ENCODE assay signal across 11 cellular contexts in genomic region chr9:71446081-71446480, GRCh38.
DNase-seq lines count a peak whose midpoint lies in the region; ATAC-seq and TF ChIP-seq lines count a peak whose summit lies in the region.
"Had no signal": no experiment of that assay in that cellular context is flagged by ENCODE, and none has a peak within 500 bp of the region (broad histone marks: within the 10 kb centered on the region; RNA-seq: fewer than 3 reads in every experiment).

No MANE protein-coding gene starts in this region.

- CTCF ChIA-PET in SK-N-SH (lab: Yijun Ruan, JAX): no interaction called here

- TF ChIP-seq POLR2A in stomach (IDR thresholded peaks at IDR 0.05): no peak

- H2AFZ ChIP-seq in SK-N-SH (ENCODE audit: low read depth): no peak overlapping the region

- 4% methylated on average over 16 of the region's 16 CpGs for WGBS in SK-N-SH (ENCODE audit: low lambda C conversion rate)
- WGBS in stomach, 5 donors: 39 to 50% (median 43%) methylated on average over 16 of the region's 16 CpGs

- no peak for ATAC-seq in GM19397 (IDR thresholded peaks at IDR 0.05; ENCODE audit: unreplicated experiment)

- no peaks in the 10 kb centered on the region for H3K4me1 ChIP-seq in SK-N-SH (ENCODE audit: control insufficient read depth in 1 of 2, insufficient read depth in 2 of 2, low read depth in 1 of 2, low read length in 1 of 2)
- H3K4me1 ChIP-seq in iPS-18a (ENCODE audit: control insufficient read depth, low read depth, low read length): peaks cover 28% of the 10 kb centered on the region
- H3K4me1 ChIP-seq in stomach: peaks cover 0 to 11% (median 10%) of the 10 kb centered on the region in 4 donors

- DNase-seq in activated T-cell treated with anti-CD3 and anti-CD28 coated beads, Interleukin-2, amount 50 U/mL, for 24 hours: no peak
- DNase-seq in activated T-cell treated with anti-CD3 and anti-CD28 coated beads for 4 hours: no peak
- no peak for DNase-seq in SK-N-SH
- DNase-seq in stomach: no peak
- no peak for DNase-seq in NCI-H1694 (lab: John Stamatoyannopoulos, UW)
- no peak for DNase-seq in T-helper 2 cell treated with Interferon-gamma antibody and Interleukin-4, amounts not matched to agents 5 μg/mL and 100 μg/mL, for 36 hours (ENCODE audit: low spot score)
- DNase-seq: SHP77 treated with DMSO at 0.1 percent for 48 hours had no signal

- H3K27ac Mint-ChIP-seq in activated T-cell treated with anti-CD3 and anti-CD28 coated beads, Interleukin-2, amount 50 U/mL, for 24 hours: no peak overlapping the region
- no peak overlapping the region for H3K27ac Mint-ChIP-seq in T-helper 2 cell treated with Interferon-gamma antibody and Interleukin-4, amounts not matched to agents 5 μg/mL and 100 μg/mL, for 36 hours

- H3K9me3 ChIP-seq in SK-N-SH (no peaks in the 10 kb centered on the region), iPS-18a (ENCODE audit: control insufficient read depth, low read depth, low read length) (no peaks in the 10 kb centered on the region), stomach (peaks cover 0 to 7% (median 2%) of the 10 kb centered on the region in 4 donors)
- H3K9me3 ChIP-seq: ovary had no signal

- H3K79me2 ChIP-seq in SK-N-SH (ENCODE audit: insufficient read depth): no peaks in the 10 kb centered on the region

- H3K9ac ChIP-seq in SK-N-SH: no peak overlapping the region
- H3K9ac ChIP-seq in iPS-18a (ENCODE audit: low read length): peak overlapping the region; percentile 18

- intact Hi-C loops in stomach (cut with DNase I; ENCODE audit: low total_unique reads): no loop called here

- no peaks in the 10 kb centered on the region for H4K20me1 ChIP-seq in SK-N-SH (ENCODE audit: insufficient read depth)

- no peaks in the 10 kb centered on the region for H3K36me3 Mint-ChIP-seq in activated T-cell treated with anti-CD3 and anti-CD28 coated beads, Interleukin-2, amount 50 U/mL, for 24 hours (ENCODE audit: low read depth)
- no peaks in the 10 kb centered on the region for H3K36me3 Mint-ChIP-seq in T-helper 2 cell treated with Interferon-gamma antibody and Interleukin-4, amounts not matched to agents 5 μg/mL and 100 μg/mL, for 36 hours (ENCODE audit: low read depth)

- H3K27me3 ChIP-seq in SK-N-SH (ENCODE audit: insufficient read depth): peaks cover 19% of the 10 kb centered on the region
- H3K27me3 ChIP-seq in iPS-18a (ENCODE audit: control insufficient read depth, insufficient read depth, low read length): peaks cover 15% of the 10 kb centered on the region
- H3K27me3 ChIP-seq in stomach: peaks cover 0 to 73% (median 29%) of the 10 kb centered on the region in 3 donors

- H3K9me2 ChIP-seq in SK-N-SH: no peaks in the 10 kb centered on the region

- H3F3A ChIP-seq in SK-N-SH (replicated peaks; ENCODE audit: insufficient read depth): no peaks in the 10 kb centered on the region

- H3K27me3 Mint-ChIP-seq in activated T-cell treated with anti-CD3 and anti-CD28 coated beads, Interleukin-2, amount 50 U/mL, for 24 hours: peaks cover 68% of the 10 kb centered on the region
- peaks cover 24% of the 10 kb centered on the region for H3K27me3 Mint-ChIP-seq in T-helper 2 cell treated with Interferon-gamma antibody and Interleukin-4, amounts not matched to agents 5 μg/mL and 100 μg/mL, for 36 hours (ENCODE audit: low read depth)

- H3K36me3 ChIP-seq in SK-N-SH (replicated peaks in 1 of 2; ENCODE audit: control insufficient read depth in 1 of 2, insufficient read depth in 2 of 2, low read length in 1 of 2) (no peaks in the 10 kb centered on the region), iPS-18a (ENCODE audit: control insufficient read depth, low read depth, low read length) (no peaks in the 10 kb centered on the region), stomach (no peaks in the 10 kb centered on the region)
- H3K36me3 ChIP-seq: ovary had no signal

- H3K4me2 ChIP-seq in SK-N-SH: peak overlapping the region; percentile 80

- TF ChIP-seq EP300 in SK-N-SH (IDR thresholded peaks at IDR 0.05; ENCODE audit: borderline replicate concordance in 1 of 2, low read depth in 1 of 2, low read length in 1 of 2): no peak
- TF ChIP-seq EP300 in stomach (IDR thresholded peaks at IDR 0.05): no peak

- TF ChIP-seq CTCF in SK-N-SH (IDR thresholded peaks at IDR 0.05): no peak
- TF ChIP-seq CTCF in stomach (IDR thresholded peaks at IDR 0.05): no peak

- no peak for TF ChIP-seq RAD21 in SK-N-SH (IDR thresholded peaks at IDR 0.05; ENCODE audit: low read length)

- POLR2A ChIA-PET in SK-N-SH (lab: Yijun Ruan, JAX): no interaction called here

- no peaks in the 10 kb centered on the region for H3K9me3 Mint-ChIP-seq in activated T-cell treated with anti-CD3 and anti-CD28 coated beads, Interleukin-2, amount 50 U/mL, for 24 hours
- no peaks in the 10 kb centered on the region for H3K9me3 Mint-ChIP-seq in T-helper 2 cell treated with Interferon-gamma antibody and Interleukin-4, amounts not matched to agents 5 μg/mL and 100 μg/mL, for 36 hours

- H3K27ac ChIP-seq in SK-N-SH (ENCODE audit: low read depth in 2 of 2, low read length in 1 of 2): no peak overlapping the region
- no peak overlapping the region for H3K27ac ChIP-seq in iPS-18a (ENCODE audit: low read length)
- no peak overlapping the region for H3K27ac ChIP-seq in stomach
- H3K27ac ChIP-seq: C4-2B, ovary had no signal

- no peak overlapping the region for H3K4me3 ChIP-seq in SK-N-SH (ENCODE audit: low read depth in 2 of 2, low read length in 1 of 2)
- peak overlapping the region; percentile 80 for H3K4me3 ChIP-seq in iPS-18a (ENCODE audit: low read length)
- peak overlapping the region in 3 of 4 donors; percentile 32 to 53 (median 40) for H3K4me3 ChIP-seq in stomach
- H3K4me3 ChIP-seq: ovary had no signal

- peak overlapping the region; percentile 58 for H3K4me3 Mint-ChIP-seq in activated T-cell treated with anti-CD3 and anti-CD28 coated beads, Interleukin-2, amount 50 U/mL, for 24 hours
- no peak overlapping the region for H3K4me3 Mint-ChIP-seq in T-helper 2 cell treated with Interferon-gamma antibody and Interleukin-4, amounts not matched to agents 5 μg/mL and 100 μg/mL, for 36 hours

- peaks cover 3% of the 10 kb centered on the region for H3K4me1 Mint-ChIP-seq in activated T-cell treated with anti-CD3 and anti-CD28 coated beads, Interleukin-2, amount 50 U/mL, for 24 hours (ENCODE audit: low read depth)
- peaks cover 2% of the 10 kb centered on the region for H3K4me1 Mint-ChIP-seq in T-helper 2 cell treated with Interferon-gamma antibody and Interleukin-4, amounts not matched to agents 5 μg/mL and 100 μg/mL, for 36 hours (ENCODE audit: low read depth)

TF ChIP-seq in SK-N-SH, 30 proteins besides CTCF, POLR2A, EP300 and RAD21:
- TF ChIP-seq EZH2phosphoT487 (IDR thresholded peaks at IDR 0.05; ENCODE audit: borderline replicate concordance, low read depth) (no peak), TCF12 (IDR thresholded peaks at IDR 0.05) (no peak), CHD2 (IDR thresholded peaks at IDR 0.05; ENCODE audit: low read length, partially characterized antibody) (no peak), JUND (IDR thresholded peaks at IDR 0.05) (no peak), NRF1 (IDR thresholded peaks at IDR 0.05; ENCODE audit: low read depth, low read length) (no peak), YY1 (IDR thresholded peaks at IDR 0.05; ENCODE audit: low read depth) (no peak), RFX5 (IDR thresholded peaks at IDR 0.05; ENCODE audit: low read length) (no peak), FOXJ3 (CRISPR knock-in tag; IDR thresholded peaks at IDR 0.05) (no peak), IRF3 (IDR thresholded peaks at IDR 0.05; ENCODE audit: low read depth, low read length) (no peak), GABPA (IDR thresholded peaks at IDR 0.05; ENCODE audit: low read depth) (no peak)
TF ChIP-seq in SK-N-SH: peak in this region for 0.

Comparison
In these comparisons a context has a peak if more than half of its experiments do, and no peak if none do; other contexts are left out.
1. H3K4me3 ChIP-seq: peak in iPS-18a (single experiment) and stomach (3 of 4); none in SK-N-SH (0 of 2).